Comparison of ENCODE assay signal across 12 cellular contexts in genomic region chr3:146594843-146595482, GRCh38. TPM values are rescaled to one million over a fixed set of nuclear protein-coding genes. Genes with fewer than 3 reads are reported as not detected.
DNase-seq lines count a peak whose midpoint lies in the region; ATAC-seq, FAIRE-seq and TF ChIP-seq lines count a peak whose summit lies in the region.
"Had no signal": no experiment of that assay in that cellular context is flagged by ENCODE, and none has a peak within 500 bp of the region (broad histone marks: within the 10 kb centered on the region; RNA-seq: fewer than 3 reads in every experiment).

No MANE protein-coding gene starts in this region.

- H3K27ac ChIP-seq in OCI-LY1 (ENCODE audit: low read depth, low read length, poor library complexity, severe bottlenecking): no peak overlapping the region
- no peak overlapping the region for H3K27ac ChIP-seq in endothelial cell of umbilical vein (ENCODE audit: insufficient read depth, low read depth, low read length)

- no peak overlapping the region for H3K4me3 Mint-ChIP-seq in activated CD8-positive, alpha-beta T cell treated with anti-CD3 and anti-CD28 coated beads for 36 hours
- H3K4me3 Mint-ChIP-seq in activated CD8-positive, alpha-beta T cell treated with anti-CD3 and anti-CD28 coated beads, Interleukin-2, amount 10 ng/mL, durations not matched to agents 7 days and 5 days: no peak overlapping the region
- no peak overlapping the region for H3K4me3 Mint-ChIP-seq in activated naive CD8-positive, alpha-beta T cell treated with anti-CD3 and anti-CD28 coated beads for 36 hours

- POLR2A ChIA-PET in activated CD8-positive, alpha-beta T cell treated with anti-CD3 and anti-CD28 coated beads for 36 hours (lab: Charles Lee): no interaction called here
- POLR2A ChIA-PET in activated CD8-positive, alpha-beta T cell treated with anti-CD3 and anti-CD28 coated beads, Interleukin-2, amount 10 ng/mL, durations not matched to agents 7 days and 5 days (lab: Charles Lee): interaction anchor here (0.6 kb wide), 1 partner anchor 50 kb away, joined by 3 read pairs; the partner anchor contains the start of gene PLSCR1
- POLR2A ChIA-PET in endothelial cell of umbilical vein (lab: Charles Lee): no interaction called here

- CTCF ChIA-PET in activated CD8-positive, alpha-beta T cell treated with anti-CD3 and anti-CD28 coated beads for 36 hours (lab: Charles Lee): interaction anchor here (0.6 to 3.6 kb wide), 8 partner anchors 12 to 530 kb away, joined by 3 to 11 read pairs (median 3); no protein-coding TSS in a partner anchor
- CTCF ChIA-PET in activated CD8-positive, alpha-beta T cell treated with anti-CD3 and anti-CD28 coated beads, Interleukin-2, amount 10 ng/mL, durations not matched to agents 7 days and 5 days (lab: Charles Lee): interaction anchor here (0.7 to 1.7 kb wide), 8 partner anchors 9 to 530 kb away, joined by 3 to 5 read pairs (median 4); no protein-coding TSS in a partner anchor
- CTCF ChIA-PET in endothelial cell of umbilical vein (lab: Charles Lee): interaction anchor here (0.5 to 7.2 kb wide), 20 partner anchors 8 to 1772 kb away, joined by 3 to 122 read pairs (median 7); partner anchors contain the start of gene PLSCR5

- no peak for TF ChIP-seq POLR2A in endothelial cell of umbilical vein (IDR thresholded peaks at IDR 0.05; ENCODE audit: low read depth, low read length)

- H3K4me1 Mint-ChIP-seq in activated CD8-positive, alpha-beta T cell treated with anti-CD3 and anti-CD28 coated beads for 36 hours (ENCODE audit: low read depth): no peaks in the 10 kb centered on the region
- no peaks in the 10 kb centered on the region for H3K4me1 Mint-ChIP-seq in activated CD8-positive, alpha-beta T cell treated with anti-CD3 and anti-CD28 coated beads, Interleukin-2, amount 10 ng/mL, durations not matched to agents 7 days and 5 days (ENCODE audit: low read depth)
- H3K4me1 Mint-ChIP-seq in activated naive CD8-positive, alpha-beta T cell treated with anti-CD3 and anti-CD28 coated beads for 36 hours: no peaks in the 10 kb centered on the region

- FAIRE-seq in endothelial cell of umbilical vein (lab: Jason Lieb, UNC): no peak

- H3K4me2 ChIP-seq in OCI-LY1 (ENCODE audit: low read length) (no peak overlapping the region), endothelial cell of umbilical vein (ENCODE audit: insufficient read depth, low read length) (no peak overlapping the region)

- peaks cover 5% of the 10 kb centered on the region for H3K27me3 Mint-ChIP-seq in activated CD8-positive, alpha-beta T cell treated with anti-CD3 and anti-CD28 coated beads for 36 hours
- peaks cover 19% of the 10 kb centered on the region for H3K27me3 Mint-ChIP-seq in activated CD8-positive, alpha-beta T cell treated with anti-CD3 and anti-CD28 coated beads, Interleukin-2, amount 10 ng/mL, durations not matched to agents 7 days and 5 days (ENCODE audit: low read depth)
- H3K27me3 Mint-ChIP-seq in activated naive CD8-positive, alpha-beta T cell treated with anti-CD3 and anti-CD28 coated beads for 36 hours: no peaks in the 10 kb centered on the region

- H3K79me2 ChIP-seq in OCI-LY1 (ENCODE audit: insufficient read depth, low read length) (no peaks in the 10 kb centered on the region), endothelial cell of umbilical vein (ENCODE audit: control insufficient read depth, insufficient read depth, low read length) (no peaks in the 10 kb centered on the region)

- H3K27ac Mint-ChIP-seq in activated CD8-positive, alpha-beta T cell treated with anti-CD3 and anti-CD28 coated beads for 36 hours: no peak overlapping the region
- no peak overlapping the region for H3K27ac Mint-ChIP-seq in activated CD8-positive, alpha-beta T cell treated with anti-CD3 and anti-CD28 coated beads, Interleukin-2, amount 10 ng/mL, durations not matched to agents 7 days and 5 days
- H3K27ac Mint-ChIP-seq in activated naive CD8-positive, alpha-beta T cell treated with anti-CD3 and anti-CD28 coated beads for 36 hours: no peak overlapping the region

- no peaks in the 10 kb centered on the region for H3K27me3 ChIP-seq in OCI-LY1 (ENCODE audit: insufficient read depth, low read length)
- H3K27me3 ChIP-seq in endothelial cell of umbilical vein (ENCODE audit: control insufficient read depth in 2 of 2, insufficient read depth in 2 of 2, low read length in 2 of 2): no peaks in the 10 kb centered on the region

- H3K9me1 ChIP-seq in endothelial cell of umbilical vein (replicated peaks; ENCODE audit: control insufficient read depth, extremely low read depth, insufficient read depth, low read length): no peaks in the 10 kb centered on the region

- H3K4me1 ChIP-seq in OCI-LY1 (ENCODE audit: insufficient read depth, low read length, severe bottlenecking) (no peaks in the 10 kb centered on the region), endothelial cell of umbilical vein (ENCODE audit: control insufficient read depth, extremely low read depth, insufficient read depth, low read length) (no peaks in the 10 kb centered on the region)
- H3K4me1 ChIP-seq: HAP-1 had no signal

- dilution Hi-C loops in endothelial cell of umbilical vein (cut with MboI; ENCODE audit: extremely low pct_ligation_motif_present, low sequenced_read_pairs): no loop called here

- no peaks in the 10 kb centered on the region for H3K9me3 ChIP-seq in OCI-LY1 (ENCODE audit: low read length)
- no peaks in the 10 kb centered on the region for H3K9me3 ChIP-seq in endothelial cell of umbilical vein (replicated peaks; ENCODE audit: control insufficient read depth, insufficient read depth, low read length)
- H3K9me3 ChIP-seq: HAP-1 had no signal

- no peaks in the 10 kb centered on the region for H4K20me1 ChIP-seq in OCI-LY1 (ENCODE audit: insufficient read depth, low read length)
- H4K20me1 ChIP-seq in endothelial cell of umbilical vein (replicated peaks; ENCODE audit: control insufficient read depth, extremely low read depth, insufficient read depth, low read length): no peaks in the 10 kb centered on the region

- no peak overlapping the region for H3K4me3 ChIP-seq in OCI-LY1 (ENCODE audit: low read depth, low read length, poor library complexity, severe bottlenecking)
- H3K4me3 ChIP-seq in endothelial cell of umbilical vein (replicated peaks in 1 of 3; ENCODE audit: insufficient read depth in 1 of 3, low read depth in 1 of 3, low read length in 3 of 3): no peak overlapping the region
- H3K4me3 ChIP-seq: HAP-1 had no signal

- BruUV-seq in endothelial cell of umbilical vein (replicated peaks; lab: Mats Ljungman, UMichigan): no TSS peak

- no peak overlapping the region for H3K9ac ChIP-seq in OCI-LY1 (ENCODE audit: low read length)
- no peak overlapping the region for H3K9ac ChIP-seq in endothelial cell of umbilical vein (replicated peaks; ENCODE audit: extremely low read depth, insufficient read depth, low read length)

- no peaks in the 10 kb centered on the region for H3K36me3 ChIP-seq in OCI-LY1 (ENCODE audit: insufficient read depth, low read length)
- no peaks in the 10 kb centered on the region for H3K36me3 ChIP-seq in endothelial cell of umbilical vein (ENCODE audit: control insufficient read depth in 2 of 2, extremely low read depth in 1 of 2, insufficient read depth in 2 of 2, low read length in 2 of 2)
- H3K36me3 ChIP-seq: HAP-1 had no signal

- no peaks in the 10 kb centered on the region for H3K9me2 ChIP-seq in OCI-LY1 (ENCODE audit: low read depth, low read length)

- H3K9me3 Mint-ChIP-seq in activated CD8-positive, alpha-beta T cell treated with anti-CD3 and anti-CD28 coated beads for 36 hours: no peaks in the 10 kb centered on the region
- H3K9me3 Mint-ChIP-seq in activated CD8-positive, alpha-beta T cell treated with anti-CD3 and anti-CD28 coated beads, Interleukin-2, amount 10 ng/mL, durations not matched to agents 7 days and 5 days (ENCODE audit: insufficient read depth): no peaks in the 10 kb centered on the region
- H3K9me3 Mint-ChIP-seq in activated naive CD8-positive, alpha-beta T cell treated with anti-CD3 and anti-CD28 coated beads for 36 hours: no peaks in the 10 kb centered on the region

- H2AFZ ChIP-seq in OCI-LY1 (ENCODE audit: low read length): no peak overlapping the region
- no peak overlapping the region for H2AFZ ChIP-seq in endothelial cell of umbilical vein (ENCODE audit: low read depth, low read length)

- no peaks in the 10 kb centered on the region for H3F3A ChIP-seq in OCI-LY1 (ENCODE audit: insufficient read depth, low read length)

- TF ChIP-seq CTCF in activated CD8-positive, alpha-beta T cell treated with anti-CD3 and anti-CD28 coated beads for 36 hours (IDR thresholded peaks at IDR 0.05): peak; percentile 58
- TF ChIP-seq CTCF in OCI-LY1 (IDR thresholded peaks at IDR 0.05; ENCODE audit: low read length) (peak; percentile 39; the same call in 1 of the 2 replicates), endothelial cell of umbilical vein (IDR thresholded peaks at IDR 0.05; ENCODE audit: extremely low read depth in 1 of 2, insufficient read depth in 1 of 2, low read depth in 1 of 2, low read length in 2 of 2) (peak; percentile 10 to 19)

- no peaks in the 10 kb centered on the region for H3K36me3 Mint-ChIP-seq in activated CD8-positive, alpha-beta T cell treated with anti-CD3 and anti-CD28 coated beads for 36 hours (ENCODE audit: low read depth)
- no peaks in the 10 kb centered on the region for H3K36me3 Mint-ChIP-seq in activated CD8-positive, alpha-beta T cell treated with anti-CD3 and anti-CD28 coated beads, Interleukin-2, amount 10 ng/mL, durations not matched to agents 7 days and 5 days (ENCODE audit: low read depth)
- H3K36me3 Mint-ChIP-seq in activated naive CD8-positive, alpha-beta T cell treated with anti-CD3 and anti-CD28 coated beads for 36 hours: no peaks in the 10 kb centered on the region

- ATAC-seq in activated CD8-positive, alpha-beta T cell treated with anti-CD3 and anti-CD28 coated beads for 36 hours: no peak
- no peak for ATAC-seq in activated CD8-positive, alpha-beta T cell treated with anti-CD3 and anti-CD28 coated beads, Interleukin-2, amount 10 ng/mL, durations not matched to agents 7 days and 5 days
- no peak for ATAC-seq in GM21528 (IDR thresholded peaks at IDR 0.05; ENCODE audit: low FRiP score, unreplicated experiment)

- intact Hi-C loops in activated CD8-positive, alpha-beta T cell treated with anti-CD3 and anti-CD28 coated beads for 36 hours (cut with micrococcal nuclease): no loop called here
- intact Hi-C loops in endothelial cell of umbilical vein (cut with micrococcal nuclease): loop anchor here (5.0 kb wide), 2 partner anchors 263 to 528 kb away; no protein-coding TSS in a partner anchor

- no peak for DNase-seq in activated CD8-positive, alpha-beta T cell treated with anti-CD3 and anti-CD28 coated beads for 36 hours
- no peak for DNase-seq in activated CD8-positive, alpha-beta T cell treated with anti-CD3 and anti-CD28 coated beads, Interleukin-2, amount 10 ng/mL, durations not matched to agents 7 days and 5 days
- DNase-seq in endothelial cell of umbilical vein (ENCODE audit: low read depth, low spot score) (peak; percentile 35), stromal cell of bone marrow (ENCODE audit: low read depth) (peak; percentile 11), epidermal melanocyte (ENCODE audit: insufficient read length, low spot score) (no peak)
- no peak for DNase-seq in activated naive CD8-positive, alpha-beta T cell treated with anti-CD3 and anti-CD28 coated beads for 36 hours
- DNase-seq: activated T-cell treated with anti-CD3 and anti-CD28 coated beads, Interleukin-2, amount 50 U/mL, for 48 hours; NCI-H2081 treated with DMSO at 0.1 percent for 48 hours; stimulated activated CD4-positive, alpha-beta T cell treated with anti-CD3 and anti-CD28 coated beads, Interleukin-4, amount 100 ng/mL, for 24 hours had no signal

RNA-seq across cellular contexts. Expression of gene PLSCR5, which starts 10.2 kb away (rescaled TPM):
- total RNA-seq in activated CD8-positive, alpha-beta T cell treated with anti-CD3 and anti-CD28 coated beads for 36 hours: not detected
- not detected for total RNA-seq in activated CD8-positive, alpha-beta T cell treated with anti-CD3 and anti-CD28 coated beads, Interleukin-2, amount 10 ng/mL, durations not matched to agents 7 days and 5 days
- not detected in 2 replicates for total RNA-seq in endothelial cell of umbilical vein
- not detected in 2 replicates for polyA plus RNA-seq in endothelial cell of umbilical vein
- not detected in 2 replicates for polyA plus RNA-seq in endothelial cell of umbilical vein (2011; cell fraction: cytosol; rRNA removed)
- polyA plus RNA-seq in endothelial cell of umbilical vein (2011; cell fraction: nucleus; rRNA removed): not detected in 2 replicates
- not detected in 2 replicates for polyA plus RNA-seq in endothelial cell of umbilical vein (2012)
- polyA minus RNA-seq in endothelial cell of umbilical vein: not detected in 2 replicates
- polyA minus RNA-seq in endothelial cell of umbilical vein (2011; cell fraction: cytosol; rRNA and poly(A)+ RNA removed): not detected
- polyA minus RNA-seq in endothelial cell of umbilical vein (2011; cell fraction: nucleus; rRNA and poly(A)+ RNA removed): not detected in 2 replicates
- not detected for total RNA-seq in activated naive CD8-positive, alpha-beta T cell treated with anti-CD3 and anti-CD28 coated beads for 36 hours

RNA-seq across cellular contexts. Expression of gene PLSCR1, which starts 50.6 kb away (rescaled TPM):
- total RNA-seq in activated CD8-positive, alpha-beta T cell treated with anti-CD3 and anti-CD28 coated beads for 36 hours: 10 to 100 TPM; 36.4 to 38.9 TPM
- total RNA-seq in activated CD8-positive, alpha-beta T cell treated with anti-CD3 and anti-CD28 coated beads, Interleukin-2, amount 10 ng/mL, durations not matched to agents 7 days and 5 days: 100 to 1,000 TPM; 164 to 177 TPM
- total RNA-seq in endothelial cell of umbilical vein: 65.6 and 78.7 TPM in 2 replicates
- 53.2 and 55.5 TPM in 2 replicates for polyA plus RNA-seq in endothelial cell of umbilical vein
- polyA plus RNA-seq in endothelial cell of umbilical vein (2011; cell fraction: cytosol; rRNA removed): 63.2 and 63.4 TPM in 2 replicates
- 62.3 and 69.2 TPM in 2 replicates for polyA plus RNA-seq in endothelial cell of umbilical vein (2011; cell fraction: nucleus; rRNA removed)
- 42.6 and 42.7 TPM in 2 replicates for polyA plus RNA-seq in endothelial cell of umbilical vein (2012)
- 50.7 and 51.6 TPM in 2 replicates for polyA minus RNA-seq in endothelial cell of umbilical vein
- 21.2 TPM for polyA minus RNA-seq in endothelial cell of umbilical vein (2011; cell fraction: cytosol; rRNA and poly(A)+ RNA removed)
- polyA minus RNA-seq in endothelial cell of umbilical vein (2011; cell fraction: nucleus; rRNA and poly(A)+ RNA removed): 145 and 179 TPM in 2 replicates
- 10 to 100 TPM; 85.2 to 86.5 TPM for total RNA-seq in activated naive CD8-positive, alpha-beta T cell treated with anti-CD3 and anti-CD28 coated beads for 36 hours

Comparison
In these comparisons a context has a peak if more than half of its experiments do, and no peak if none do; other contexts are left out.
1. DNase-seq: peak in endothelial cell of umbilical vein (single experiment) and stromal cell of bone marrow (single experiment); none in activated CD8-positive, alpha-beta T cell treated with anti-CD3 and anti-CD28 coated beads for 36 hours (single experiment), activated CD8-positive, alpha-beta T cell treated with anti-CD3 and anti-CD28 coated beads, Interleukin-2, amount 10 ng/mL, durations not matched to agents 7 days and 5 days (single experiment), epidermal melanocyte (single experiment) and activated naive CD8-positive, alpha-beta T cell treated with anti-CD3 and anti-CD28 coated beads for 36 hours (single experiment).
2. Peak in every context shown above with its lines, with median percentiles within 50 percentile points of each other: CTCF ChIP-seq.